In the genomic region with DNA sequence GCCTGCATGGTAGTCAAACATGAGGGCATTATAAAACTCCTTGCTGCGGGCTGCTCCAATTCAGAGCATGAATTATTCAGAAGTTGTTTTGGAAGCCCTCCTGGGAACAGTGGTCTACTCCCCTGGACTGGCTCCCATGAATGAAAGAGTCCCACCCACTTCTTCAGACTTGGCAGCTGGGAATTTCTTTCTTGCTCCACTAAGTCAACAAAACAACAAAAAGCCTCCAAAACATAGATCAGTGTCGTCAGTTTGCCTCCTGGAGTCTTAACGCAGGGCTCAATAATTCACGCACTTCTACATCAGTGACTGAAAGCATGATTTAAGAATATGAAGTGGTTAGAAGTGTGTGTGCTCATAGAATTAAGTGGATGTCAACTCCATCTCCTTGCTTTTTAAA, we compare ENCODE assay signal across 13 cellular contexts. TPM values are rescaled to one million over a fixed set of nuclear protein-coding genes. Genes with fewer than 3 reads are reported as not detected.
DNase-seq lines count a peak whose midpoint lies in the region; ATAC-seq and TF ChIP-seq lines count a peak whose summit lies in the region.
"Had no signal": no experiment of that assay in that cellular context is flagged by ENCODE, and none has a peak within 500 bp of the region (broad histone marks: within the 10 kb centered on the region; RNA-seq: fewer than 3 reads in every experiment).

No MANE protein-coding gene starts in this region.

- no peaks in the 10 kb centered on the region for H3K9me3 Mint-ChIP-seq in MCF 10A (ENCODE audit: unreplicated experiment)

- no peaks in the 10 kb centered on the region for H3K36me3 Mint-ChIP-seq in MCF 10A (ENCODE audit: insufficient read depth, unreplicated experiment)

- H3K36me3 ChIP-seq in right atrium auricular region = no peaks in the 10 kb centered on the region
- H3K36me3 ChIP-seq in left lung = no peaks in the 10 kb centered on the region
- H3K36me3 ChIP-seq in aorta (ENCODE audit: control insufficient read depth in 1 of 2, insufficient read depth in 2 of 2, low read length in 1 of 2) = no peaks in the 10 kb centered on the region
- H3K36me3 ChIP-seq: gastroesophageal sphincter had no signal

- intact Hi-C loops in Right ventricle myocardium superior (cut with DNase I) = no loop called here
- intact Hi-C loops in left lung (cut with DNase I) = no loop called here
- intact Hi-C loops in aorta (cut with DNase I) = loop anchor here in 1 of 2 donors (5.0 kb wide), 1 partner anchor 285 kb away; no protein-coding TSS in a partner anchor
- intact Hi-C loops in MCF 10A (cut with micrococcal nuclease) = no loop called here

- H3K27ac ChIP-seq in right atrium auricular region = peak overlapping the region in 1 of 2 donors; percentile 36
- H3K27ac ChIP-seq in left lung = no peak overlapping the region
- peak overlapping the region; percentile 9 to 57 for H3K27ac ChIP-seq in aorta (ENCODE audit: low read depth in 1 of 2, low read length in 2 of 2)

- CTCF ChIA-PET in MCF 10A (lab: Yijun Ruan, JAX) = interaction anchor here (0.6 kb wide), 2 partner anchors 119 to 534 kb away, joined by 3 read pairs; no protein-coding TSS in a partner anchor

- H3K27ac Mint-ChIP-seq in MCF 10A (ENCODE audit: low read depth, unreplicated experiment) = no peak overlapping the region

- POLR2A ChIA-PET in MCF 10A (lab: Yijun Ruan, JAX) = interaction anchor here (0.7 kb wide), 1 partner anchor 18 kb away, joined by 5 read pairs; no protein-coding TSS in a partner anchor

- H3K4me3 ChIP-seq in right atrium auricular region (no peak overlapping the region), astrocyte of the cerebellum (ENCODE audit: low read depth, low read length) (no peak overlapping the region), left lung (no peak overlapping the region), aorta (ENCODE audit: low read length in 2 of 2) (no peak overlapping the region)
- H3K4me3 ChIP-seq: gastroesophageal sphincter had no signal

- H3K27me3 ChIP-seq in right atrium auricular region = no peaks in the 10 kb centered on the region
- H3K27me3 ChIP-seq in left lung = no peaks in the 10 kb centered on the region
- H3K27me3 ChIP-seq in aorta (ENCODE audit: control insufficient read depth in 1 of 2, insufficient read depth in 2 of 2, low read length in 1 of 2) = no peaks in the 10 kb centered on the region
- H3K27me3 ChIP-seq: gastroesophageal sphincter had no signal

- peak; percentile 39 for ATAC-seq in Right ventricle myocardium superior (ENCODE audit: poor library complexity)
- ATAC-seq in left lung = peak; percentile 59
- no peak for ATAC-seq in aorta (ENCODE audit: low FRiP score)
- no peak for ATAC-seq in GM21423 (IDR thresholded peaks at IDR 0.05; ENCODE audit: unreplicated experiment)
- ATAC-seq: gastroesophageal sphincter had no signal

- no peak overlapping the region for H3K4me3 Mint-ChIP-seq in MCF 10A (ENCODE audit: unreplicated experiment)

- DNase-seq in Right ventricle myocardium superior (no peak), right atrium auricular region (ENCODE audit: low spot score) (no peak), astrocyte of the cerebellum (ENCODE audit: low read depth) (peak; percentile 79), left lung (no peak), aorta (no peak), MCF 10A (ENCODE audit: unreplicated experiment) (no peak), activated T-cell treated with anti-CD3 and anti-CD28 coated beads for 4 hours (no peak)
- DNase-seq: AML-193, cortex of kidney, left colon, NCI-H2081 treated with DMSO at 0.1 percent for 48 hours had no signal

- H3K27me3 Mint-ChIP-seq in MCF 10A (ENCODE audit: insufficient read depth, unreplicated experiment) = no peaks in the 10 kb centered on the region

- H3K4me1 Mint-ChIP-seq in MCF 10A (ENCODE audit: insufficient read depth, unreplicated experiment) = peaks cover 33% of the 10 kb centered on the region

- TF ChIP-seq CTCF in right atrium auricular region (IDR thresholded peaks at IDR 0.05) = no peak
- no peak for TF ChIP-seq CTCF in astrocyte of the cerebellum (IDR thresholded peaks at IDR 0.05; ENCODE audit: low read depth, low read length, missing control alignments)
- TF ChIP-seq CTCF in left lung (IDR thresholded peaks at IDR 0.05) = no peak
- no peak for TF ChIP-seq CTCF in MCF 10A (IDR thresholded peaks at IDR 0.05; ENCODE audit: unreplicated experiment)

- H3K4me1 ChIP-seq in right atrium auricular region (peaks cover 0 to 26% of the 10 kb centered on the region in 2 donors), left lung (no peaks in the 10 kb centered on the region), aorta (ENCODE audit: control insufficient read depth in 1 of 2, insufficient read depth in 2 of 2, low read length in 2 of 2) (peaks cover 3 to 4% of the 10 kb centered on the region in 2 donors)

- 32 to 37% methylated on average over 4 of the region's 4 CpGs for WGBS in aorta, 2 donors

- in situ Hi-C loops in astrocyte of the cerebellum (cut with HindIII; ENCODE audit: low sequenced_read_pairs) = no loop called here

- no peaks in the 10 kb centered on the region for H3K9me3 ChIP-seq in right atrium auricular region
- H3K9me3 ChIP-seq in left lung = no peaks in the 10 kb centered on the region
- H3K9me3 ChIP-seq in aorta (ENCODE audit: control insufficient read depth, low read length) = no peaks in the 10 kb centered on the region
- H3K9me3 ChIP-seq: gastroesophageal sphincter had no signal

- BruUV-seq in MCF 10A (replicated peaks; lab: Mats Ljungman, UMichigan) = no TSS peak

RNA-seq across cellular contexts. Expression of gene AKAP6, which starts 37.9 kb away (rescaled TPM):
- 180 TPM for total RNA-seq in Right ventricle myocardium superior
- 100 to 1,000 TPM; 112 to 117 TPM for total RNA-seq in right atrium auricular region
- total RNA-seq in left lung = 1 to 10 TPM; 3.7 to 6.9 TPM
- total RNA-seq in aorta = 100 to 1,000 TPM in 1 of 2 donors, 10 to 100 TPM in 1; 79.3 to 211 TPM
- 10 to 100 TPM in 1 of 2 donors, 1 to 10 TPM in 1; 7.4 to 13.9 TPM for polyA plus RNA-seq in aorta
- total RNA-seq in MCF 10A (2022) = 2.3 and 3.6 TPM in 2 replicates

Comparison
In these comparisons a context has a peak if more than half of its experiments do, and no peak if none do; other contexts are left out.
1. ATAC-seq: peak in Right ventricle myocardium superior (single experiment) and left lung (single experiment); none in aorta (single experiment) and GM21423 (single experiment).
2. H3K27ac ChIP-seq: peak in aorta (2 of 2); none in left lung (0 of 2).
3. RNA of gene AKAP6, which starts 37.9 kb away (total RNA-seq): 79.3 to 211 TPM in aorta, 180 TPM in Right ventricle myocardium superior (single experiment) and 112 to 117 TPM in right atrium auricular region; 3.7 to 6.9 TPM in left lung and 2.3 to 3.6 TPM in MCF 10A; every median in the first group is over 10 times any median in the second.